15 cellular contexts compared by ENCODE assay signal in the genomic region with DNA sequence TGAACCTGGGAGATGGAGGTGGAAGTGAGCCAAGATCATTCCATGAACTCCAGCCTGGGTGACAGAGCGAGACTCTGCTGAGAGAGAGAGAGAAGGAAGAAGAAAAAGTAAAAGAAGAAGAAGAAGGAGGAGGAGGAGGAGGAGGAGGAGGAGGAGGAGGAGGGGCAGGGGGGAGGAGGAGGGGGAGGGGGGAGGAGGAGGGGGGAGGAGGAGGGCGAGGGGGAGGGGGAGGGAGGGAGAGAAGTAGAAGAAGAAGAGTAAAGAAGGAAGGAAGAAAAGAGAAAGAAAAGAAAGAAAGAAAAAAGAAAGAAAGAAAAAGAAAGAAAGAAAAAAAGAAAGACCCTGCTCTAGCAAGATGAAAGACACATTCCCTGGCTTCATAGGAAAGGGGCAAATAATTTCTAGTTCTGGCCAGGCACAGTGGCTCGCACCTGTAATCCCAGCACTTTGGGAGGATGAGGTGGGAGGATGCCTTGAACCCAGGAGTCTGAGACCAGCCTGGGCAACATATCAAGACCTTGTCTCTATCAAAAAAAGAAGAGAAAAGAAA. TPM values are rescaled to one million over a fixed set of nuclear protein-coding genes. Genes with fewer than 3 reads are reported as not detected.
DNase-seq lines count a peak whose midpoint lies in the region; ATAC-seq and TF ChIP-seq lines count a peak whose summit lies in the region.
"Had no signal": no experiment of that assay in that cellular context is flagged by ENCODE, and none has a peak within 500 bp of the region (broad histone marks: within the 10 kb centered on the region; RNA-seq: fewer than 3 reads in every experiment).

No MANE protein-coding gene starts in this region.

- H3K4me3 Mint-ChIP-seq in activated naive CD4-positive, alpha-beta T cell treated with anti-CD3 and anti-CD28 coated beads, Interleukin-2, amount 50 U/mL, for 24 hours, result peak overlapping the region; percentile 74
- H3K4me3 Mint-ChIP-seq in activated B cell treated with CpG ODN at 0.5 μM for 24 hours, result no peak overlapping the region
- no peak overlapping the region for H3K4me3 Mint-ChIP-seq in glutamatergic neuron (ENCODE audit: unreplicated experiment)

- TF ChIP-seq CTCF in activated B cell treated with CpG ODN at 0.5 μM for 24 hours (IDR thresholded peaks at IDR 0.05), result no peak
- TF ChIP-seq CTCF in glutamatergic neuron (IDR thresholded peaks at IDR 0.05; ENCODE audit: partially characterized antibody, unreplicated experiment), result no peak
- no peak for TF ChIP-seq CTCF in transverse colon (IDR thresholded peaks at IDR 0.05)
- TF ChIP-seq CTCF in ascending aorta (IDR thresholded peaks at IDR 0.05), result no peak

- WGBS in transverse colon (ENCODE audit: low coverage in 1 of 2), 2 donors, result 90 to 97% methylated on average over 1 to 2 of the region's 3 CpGs

- H3K36me3 Mint-ChIP-seq in activated naive CD4-positive, alpha-beta T cell treated with anti-CD3 and anti-CD28 coated beads, Interleukin-2, amount 50 U/mL, for 24 hours, result no peaks in the 10 kb centered on the region
- no peaks in the 10 kb centered on the region for H3K36me3 Mint-ChIP-seq in activated B cell treated with CpG ODN at 0.5 μM for 24 hours (ENCODE audit: low read depth)
- H3K36me3 Mint-ChIP-seq in glutamatergic neuron (ENCODE audit: unreplicated experiment), result no peaks in the 10 kb centered on the region

- ATAC-seq in activated B cell treated with CpG ODN at 0.5 μM for 24 hours (ENCODE audit: low read depth) (no peak), GM21381 (IDR thresholded peaks at IDR 0.05; ENCODE audit: unreplicated experiment) (no peak)

- H3K4me3 ChIP-seq in transverse colon (no peak overlapping the region), ascending aorta (no peak overlapping the region)
- H3K4me3 ChIP-seq: lung had no signal

- TF ChIP-seq POLR2A in transverse colon (IDR thresholded peaks at IDR 0.05), result no peak

- no peaks in the 10 kb centered on the region for H3K9me3 Mint-ChIP-seq in activated naive CD4-positive, alpha-beta T cell treated with anti-CD3 and anti-CD28 coated beads, Interleukin-2, amount 50 U/mL, for 24 hours
- H3K9me3 Mint-ChIP-seq in activated B cell treated with CpG ODN at 0.5 μM for 24 hours (no peaks in the 10 kb centered on the region), glutamatergic neuron (ENCODE audit: unreplicated experiment) (peaks cover 1% of the 10 kb centered on the region)

- in situ Hi-C loops in transverse colon (cut with MboI; ENCODE audit: low pct_ligation_motif_present in 1 of 4, low pct_unique_long_range_greater_than_20kb in 1 of 4, low sequenced_read_pairs in 3 of 4), result no loop called here

- H3K27ac ChIP-seq in transverse colon (peak overlapping the region; percentile 50 to 59 (median 54)), ascending aorta (no peak overlapping the region)
- H3K27ac ChIP-seq: neutrophil had no signal

- intact Hi-C loops in activated B cell treated with CpG ODN at 0.5 μM for 24 hours (cut with micrococcal nuclease), result no loop called here
- intact Hi-C loops in transverse colon (cut with DNase I; ENCODE audit: low total_unique reads), result no loop called here
- intact Hi-C loops in ascending aorta (cut with DNase I), result no loop called here

- no peak for TF ChIP-seq EP300 in transverse colon (IDR thresholded peaks at IDR 0.05; ENCODE audit: low read depth)

- POLR2A ChIA-PET in activated B cell treated with CpG ODN at 0.5 μM for 24 hours (lab: Charles Lee), result interaction anchor here (0.6 to 2.1 kb wide), 9 partner anchors 8 to 267 kb away, joined by 3 to 18 read pairs (median 6); no protein-coding TSS in a partner anchor

- peaks cover 75% of the 10 kb centered on the region for H3K4me1 Mint-ChIP-seq in activated naive CD4-positive, alpha-beta T cell treated with anti-CD3 and anti-CD28 coated beads, Interleukin-2, amount 50 U/mL, for 24 hours
- H3K4me1 Mint-ChIP-seq in activated B cell treated with CpG ODN at 0.5 μM for 24 hours (peaks cover 46% of the 10 kb centered on the region), glutamatergic neuron (ENCODE audit: low read depth, unreplicated experiment) (no peaks in the 10 kb centered on the region)

- H3K27me3 ChIP-seq in transverse colon (no peaks in the 10 kb centered on the region), ascending aorta (no peaks in the 10 kb centered on the region)

- H3K36me3 ChIP-seq in transverse colon (no peaks in the 10 kb centered on the region), ascending aorta (no peaks in the 10 kb centered on the region)
- H3K36me3 ChIP-seq: neutrophil had no signal

- H3K27ac Mint-ChIP-seq in activated naive CD4-positive, alpha-beta T cell treated with anti-CD3 and anti-CD28 coated beads, Interleukin-2, amount 50 U/mL, for 24 hours, result peak overlapping the region; percentile 98
- peak overlapping the region; percentile 41 for H3K27ac Mint-ChIP-seq in activated B cell treated with CpG ODN at 0.5 μM for 24 hours
- H3K27ac Mint-ChIP-seq in glutamatergic neuron (ENCODE audit: unreplicated experiment), result peak overlapping the region; percentile 52

- H3K4me1 ChIP-seq in transverse colon (peaks cover 0 to 11% (median 5%) of the 10 kb centered on the region in 4 donors), ascending aorta (peaks cover 0 to 3% of the 10 kb centered on the region in 2 donors)

- CTCF ChIA-PET in activated B cell treated with CpG ODN at 0.5 μM for 24 hours (lab: Charles Lee), result interaction anchor here (1.1 to 1.3 kb wide), 3 partner anchors 9 to 23 kb away, joined by 3 to 5 read pairs (median 3); partner anchors contain the start of gene SOCS1

- no peaks in the 10 kb centered on the region for H3K27me3 Mint-ChIP-seq in activated naive CD4-positive, alpha-beta T cell treated with anti-CD3 and anti-CD28 coated beads, Interleukin-2, amount 50 U/mL, for 24 hours
- no peaks in the 10 kb centered on the region for H3K27me3 Mint-ChIP-seq in activated B cell treated with CpG ODN at 0.5 μM for 24 hours
- peaks cover 6% of the 10 kb centered on the region for H3K27me3 Mint-ChIP-seq in glutamatergic neuron (ENCODE audit: unreplicated experiment)

- no peak for DNase-seq in activated naive CD4-positive, alpha-beta T cell treated with Interleukin-2 at 50 U/mL for 16 hours
- DNase-seq in activated B cell treated with CpG ODN at 0.5 μM for 24 hours, result no peak
- no peak for DNase-seq in glutamatergic neuron
- no peak for DNase-seq in transverse colon
- no peak for DNase-seq in ascending aorta (ENCODE audit: low spot score in 2 of 2)
- no peak for DNase-seq in NCI-H1092 (lab: John Stamatoyannopoulos, UW)
- DNase-seq: DMS 273 treated with DMSO at 0.1 percent for 48 hours, NCI-H1417, NCI-H226 had no signal

- H3K9me3 ChIP-seq in transverse colon (no peaks in the 10 kb centered on the region), ascending aorta (no peaks in the 10 kb centered on the region)
- H3K9me3 ChIP-seq: neutrophil had no signal

RNA-seq across cellular contexts. Expression of gene SOCS1, which starts 23.6 kb away (rescaled TPM):
- 68.6 and 76.2 TPM in 2 replicates for total RNA-seq in activated B cell treated with CpG ODN at 0.5 μM for 24 hours
- 11.1 TPM for total RNA-seq in glutamatergic neuron (ENCODE audit: unreplicated experiment)
- total RNA-seq in transverse colon, result 10 to 100 TPM in 2 of 4 donors, 1 to 10 TPM in 2; 2.2 to 17.6 (median 10.8) TPM
- total RNA-seq in ascending aorta, result 1.8 TPM

RNA-seq across cellular contexts. Expression of gene TNP2, which starts 36.7 kb away (rescaled TPM):
- total RNA-seq in activated B cell treated with CpG ODN at 0.5 μM for 24 hours, result not detected in 2 replicates
- not detected for total RNA-seq in glutamatergic neuron (ENCODE audit: unreplicated experiment)
- not detected for total RNA-seq in transverse colon
- not detected for total RNA-seq in ascending aorta
- total RNA-seq: astrocyte, H7, lung had no signal

RNA-seq across cellular contexts. Expression of gene PRM3, which starts 41.1 kb away (rescaled TPM):
- total RNA-seq in activated B cell treated with CpG ODN at 0.5 μM for 24 hours, result not detected in 2 replicates
- not detected for total RNA-seq in glutamatergic neuron (ENCODE audit: unreplicated experiment)
- total RNA-seq in transverse colon, result not detected
- not detected for total RNA-seq in ascending aorta
- total RNA-seq: astrocyte, H7, lung had no signal

RNA-seq across cellular contexts. Expression of gene PRM2, which starts 43.9 kb away (rescaled TPM):
- not detected in 2 replicates for total RNA-seq in activated B cell treated with CpG ODN at 0.5 μM for 24 hours
- not detected for total RNA-seq in glutamatergic neuron (ENCODE audit: unreplicated experiment)
- total RNA-seq in transverse colon, result not detected
- total RNA-seq in ascending aorta, result not detected
- total RNA-seq: astrocyte, H7, lung had no signal

RNA-seq across cellular contexts. Expression of gene PRM1, which starts 48.8 kb away (rescaled TPM):
- not detected in 2 replicates for total RNA-seq in activated B cell treated with CpG ODN at 0.5 μM for 24 hours
- total RNA-seq in glutamatergic neuron (ENCODE audit: unreplicated experiment), result not detected
- not detected for total RNA-seq in transverse colon
- not detected for total RNA-seq in ascending aorta
- total RNA-seq: astrocyte, H7, lung had no signal

Comparison
In these comparisons a context has a peak if more than half of its experiments do, and no peak if none do; other contexts are left out.
1. H3K27ac Mint-ChIP-seq: peak in every context shown above with its lines; median percentile 98 in activated naive CD4-positive, alpha-beta T cell treated with anti-CD3 and anti-CD28 coated beads, Interleukin-2, amount 50 U/mL, for 24 hours; 52 in glutamatergic neuron; 41 in activated B cell treated with CpG ODN at 0.5 μM for 24 hours.
2. H3K27ac ChIP-seq: peak in transverse colon (4 of 4); none in ascending aorta (0 of 2).